Comparison of ENCODE assay signal across 22 cellular contexts in genomic region chr12:102052192-102053061, GRCh38. TPM values are rescaled to one million over a fixed set of nuclear protein-coding genes. Genes with fewer than 3 reads are reported as not detected.
DNase-seq lines count a peak whose midpoint lies in the region; ATAC-seq and TF ChIP-seq lines count a peak whose summit lies in the region.
"Had no signal": no experiment of that assay in that cellular context is flagged by ENCODE, and none has a peak within 500 bp of the region (broad histone marks: within the 10 kb centered on the region; RNA-seq: fewer than 3 reads in every experiment).

No MANE protein-coding gene starts in this region.

- no peak for TF ChIP-seq CTCF in WTC11 (IDR thresholded peaks at IDR 0.05)
- no peak for TF ChIP-seq CTCF in mesothelial cell of epicardium (IDR thresholded peaks at IDR 0.05; ENCODE audit: unreplicated experiment)
- TF ChIP-seq CTCF in upper lobe of left lung (IDR thresholded peaks at IDR 0.05) = no peak

- no peak overlapping the region for H3K27ac ChIP-seq in upper lobe of left lung
- H3K27ac ChIP-seq: psoas muscle, SK-N-MC, thoracic aorta had no signal

- H3K36me3 Mint-ChIP-seq in activated naive CD8-positive, alpha-beta T cell treated with anti-CD3 and anti-CD28 coated beads, Interleukin-2, amount 10 ng/mL, durations not matched to agents 7 days and 5 days = peaks cover 56% of the 10 kb centered on the region
- peaks cover 39% of the 10 kb centered on the region for H3K36me3 Mint-ChIP-seq in activated naive CD8-positive, alpha-beta T cell treated with anti-CD3 and anti-CD28 coated beads, Interleukin-2, amount 50 U/mL, for 24 hours (ENCODE audit: low read depth)
- no peaks in the 10 kb centered on the region for H3K36me3 Mint-ChIP-seq in WTC11
- peaks cover 41% of the 10 kb centered on the region for H3K36me3 Mint-ChIP-seq in mesothelial cell of epicardium

- no peak overlapping the region for H3K4me3 ChIP-seq in upper lobe of left lung
- H3K4me3 ChIP-seq in MG63 = no peak overlapping the region
- H3K4me3 ChIP-seq: psoas muscle, SK-N-MC, thoracic aorta had no signal

- peaks cover 20% of the 10 kb centered on the region for H3K4me1 Mint-ChIP-seq in activated naive CD8-positive, alpha-beta T cell treated with anti-CD3 and anti-CD28 coated beads, Interleukin-2, amount 10 ng/mL, durations not matched to agents 7 days and 5 days
- peaks cover 28% of the 10 kb centered on the region for H3K4me1 Mint-ChIP-seq in activated naive CD8-positive, alpha-beta T cell treated with anti-CD3 and anti-CD28 coated beads, Interleukin-2, amount 50 U/mL, for 24 hours
- H3K4me1 Mint-ChIP-seq in WTC11 = no peaks in the 10 kb centered on the region
- peaks cover 14% of the 10 kb centered on the region for H3K4me1 Mint-ChIP-seq in mesothelial cell of epicardium

- DNase-seq in activated naive CD8-positive, alpha-beta T cell treated with anti-CD3 and anti-CD28 coated beads, Interleukin-2, amount 10 ng/mL, durations not matched to agents 7 days and 5 days = no peak
- DNase-seq in activated naive CD8-positive, alpha-beta T cell treated with anti-CD3 and anti-CD28 coated beads, Interleukin-2, amount 50 U/mL, for 24 hours = no peak
- peak; percentile 17 for DNase-seq in WTC11 (ENCODE audit: low spot score)
- no peak for DNase-seq in mesothelial cell of epicardium (ENCODE audit: low spot score in 2 of 2, unreplicated experiment in 2 of 2)
- peak in 1 of 2 donors; percentile 14 for DNase-seq in upper lobe of left lung
- DNase-seq in NCI-H2227 (lab: John Stamatoyannopoulos, UW; ENCODE audit: unreplicated experiment) = no peak
- no peak for DNase-seq in globus pallidus (ENCODE audit: low spot score)
- no peak for DNase-seq in MG63
- DNase-seq: activated CD8-positive, alpha-beta memory T cell treated with anti-CD3 and anti-CD28 coated beads, Interleukin-2, amount 50 U/mL, for 48 hours; activated gamma-delta T cell treated with Interleukin-2 at 50 U/mL for 16 hours; AML-193; amygdala; cortex of kidney; left ventricle myocardium superior; NCI-H146; NCI-H526; psoas muscle; RPMI8226; stimulated activated CD4-positive, alpha-beta T cell treated with anti-CD3 and anti-CD28 coated beads, Interleukin-1b, Interleukin-23, amount 100 ng/mL, for 48 hours had no signal

- H3K27me3 ChIP-seq in upper lobe of left lung = no peaks in the 10 kb centered on the region
- no peaks in the 10 kb centered on the region for H3K27me3 ChIP-seq in MG63

- H3K36me3 ChIP-seq in upper lobe of left lung = peaks cover 0 to 64% (median 17%) of the 10 kb centered on the region in 4 donors
- H3K36me3 ChIP-seq in MG63 = 0 out of 2 replicates have a peak, but pooled peaks cover 3% of the 10 kb centered on the region
- H3K36me3 ChIP-seq: thoracic aorta had no signal

- no peak overlapping the region for H3K4me3 Mint-ChIP-seq in activated naive CD8-positive, alpha-beta T cell treated with anti-CD3 and anti-CD28 coated beads, Interleukin-2, amount 10 ng/mL, durations not matched to agents 7 days and 5 days
- no peak overlapping the region for H3K4me3 Mint-ChIP-seq in activated naive CD8-positive, alpha-beta T cell treated with anti-CD3 and anti-CD28 coated beads, Interleukin-2, amount 50 U/mL, for 24 hours
- H3K4me3 Mint-ChIP-seq in WTC11 (no peak overlapping the region), mesothelial cell of epicardium (no peak overlapping the region)

- H3K27me3 Mint-ChIP-seq in activated naive CD8-positive, alpha-beta T cell treated with anti-CD3 and anti-CD28 coated beads, Interleukin-2, amount 10 ng/mL, durations not matched to agents 7 days and 5 days = no peaks in the 10 kb centered on the region
- no peaks in the 10 kb centered on the region for H3K27me3 Mint-ChIP-seq in activated naive CD8-positive, alpha-beta T cell treated with anti-CD3 and anti-CD28 coated beads, Interleukin-2, amount 50 U/mL, for 24 hours
- no peaks in the 10 kb centered on the region for H3K27me3 Mint-ChIP-seq in WTC11 (ENCODE audit: low read depth)
- H3K27me3 Mint-ChIP-seq in mesothelial cell of epicardium (ENCODE audit: low read depth) = no peaks in the 10 kb centered on the region

- peak; percentile 14 for ATAC-seq in activated naive CD8-positive, alpha-beta T cell treated with anti-CD3 and anti-CD28 coated beads, Interleukin-2, amount 10 ng/mL, durations not matched to agents 7 days and 5 days (ENCODE audit: low read depth)
- ATAC-seq in activated naive CD8-positive, alpha-beta T cell treated with anti-CD3 and anti-CD28 coated beads, Interleukin-2, amount 50 U/mL, for 24 hours = no peak
- ATAC-seq in WTC11 (peak; percentile 88), upper lobe of left lung (ENCODE audit: low FRiP score in 2 of 2) (peak; percentile 16 to 53)
- ATAC-seq: HCT116, left ventricle myocardium superior, psoas muscle had no signal

- H3K4me1 ChIP-seq in upper lobe of left lung = peaks cover 4 to 10% (median 6%) of the 10 kb centered on the region in 4 donors
- H3K4me1 ChIP-seq: psoas muscle had no signal

- POLR2A ChIA-PET in activated naive CD8-positive, alpha-beta T cell treated with anti-CD3 and anti-CD28 coated beads, Interleukin-2, amount 10 ng/mL, durations not matched to agents 7 days and 5 days (lab: Charles Lee) = interaction anchor here (2.9 kb wide), 1 partner anchor 9 kb away, joined by 10 read pairs; the partner anchor contains the start of gene WASHC3
- POLR2A ChIA-PET in WTC11 (lab: Charles Lee) = no interaction called here

- 93 to 97% methylated on average over 3 to 4 of the region's 4 CpGs for WGBS in upper lobe of left lung, 2 donors

- H3K27ac Mint-ChIP-seq in activated naive CD8-positive, alpha-beta T cell treated with anti-CD3 and anti-CD28 coated beads, Interleukin-2, amount 10 ng/mL, durations not matched to agents 7 days and 5 days = no peak overlapping the region
- H3K27ac Mint-ChIP-seq in activated naive CD8-positive, alpha-beta T cell treated with anti-CD3 and anti-CD28 coated beads, Interleukin-2, amount 50 U/mL, for 24 hours = no peak overlapping the region
- no peak overlapping the region for H3K27ac Mint-ChIP-seq in WTC11
- H3K27ac Mint-ChIP-seq in mesothelial cell of epicardium = peak overlapping the region; percentile 60

- TF ChIP-seq EP300 in upper lobe of left lung (IDR thresholded peaks at IDR 0.05) = no peak

- TF ChIP-seq POLR2A in upper lobe of left lung (IDR thresholded peaks at IDR 0.05) = no peak

- CTCF ChIA-PET in WTC11 (lab: Charles Lee) = no interaction called here

- H3K9me3 ChIP-seq in upper lobe of left lung (no peaks in the 10 kb centered on the region), MG63 (no peaks in the 10 kb centered on the region)
- H3K9me3 ChIP-seq: psoas muscle, thoracic aorta had no signal

- H3K9me3 Mint-ChIP-seq in activated naive CD8-positive, alpha-beta T cell treated with anti-CD3 and anti-CD28 coated beads, Interleukin-2, amount 10 ng/mL, durations not matched to agents 7 days and 5 days = no peaks in the 10 kb centered on the region
- H3K9me3 Mint-ChIP-seq in activated naive CD8-positive, alpha-beta T cell treated with anti-CD3 and anti-CD28 coated beads, Interleukin-2, amount 50 U/mL, for 24 hours = no peaks in the 10 kb centered on the region
- H3K9me3 Mint-ChIP-seq in WTC11 (no peaks in the 10 kb centered on the region), mesothelial cell of epicardium (peaks cover 5% of the 10 kb centered on the region)

TF ChIP-seq in WTC11, 78 proteins besides CTCF, POLR2A, EP300 and RAD21 (continues in another document):
- TF ChIP-seq ZNF416 (CRISPR knock-in tag; IDR thresholded peaks at IDR 0.05) = no peak
- no peak for TF ChIP-seq ATF1 (CRISPR knock-in tag; IDR thresholded peaks at IDR 0.05)
- TF ChIP-seq NFATC4 (CRISPR knock-in tag; IDR thresholded peaks at IDR 0.05) = no peak
- TF ChIP-seq AR (CRISPR knock-in tag; IDR thresholded peaks at IDR 0.05) = no peak
- TF ChIP-seq NR2C2 (CRISPR knock-in tag; IDR thresholded peaks at IDR 0.05) = no peak
- TF ChIP-seq JUN (CRISPR knock-in tag; IDR thresholded peaks at IDR 0.05) = no peak
- TF ChIP-seq ELF4 (CRISPR knock-in tag; IDR thresholded peaks at IDR 0.05; ENCODE audit: low read depth) = no peak
- TF ChIP-seq GRHL2 (CRISPR knock-in tag; IDR thresholded peaks at IDR 0.05; ENCODE audit: insufficient replicate concordance, severe bottlenecking) = no peak
- TF ChIP-seq GABPB1 (CRISPR knock-in tag; IDR thresholded peaks at IDR 0.05) = no peak
- no peak for TF ChIP-seq TEAD1 (CRISPR knock-in tag; IDR thresholded peaks at IDR 0.05)
- no peak for TF ChIP-seq ZNF121 (CRISPR knock-in tag; IDR thresholded peaks at IDR 0.05)

RNA-seq across cellular contexts. Expression of gene WASHC3, which starts 9.4 kb away (rescaled TPM):
- 10 to 100 TPM; 53.2 to 58.0 TPM for total RNA-seq in activated naive CD8-positive, alpha-beta T cell treated with anti-CD3 and anti-CD28 coated beads, Interleukin-2, amount 10 ng/mL, durations not matched to agents 7 days and 5 days
- total RNA-seq in WTC11 (2021) (6.0 to 9.9 TPM (median 9.6 TPM) in 3 replicates), mesothelial cell of epicardium (27.9 to 28.8 TPM (median 28.5 TPM) in 3 replicates), upper lobe of left lung (100 to 1,000 TPM in 2 of 6 donors, 10 to 100 TPM in 4; 20.5 to 114 (median 46.5) TPM)
- 42.6 and 46.2 TPM in 2 replicates for total RNA-seq in MG63 (2014; rRNA removed; shearing (Covaris generic); ENCODE audit: low replicate concordance)
